Comparison of ENCODE assay signal across 27 cellular contexts in genomic region chr16:54780266-54780665, GRCh38.
"Had no signal": no experiment of that assay in that cellular context is flagged by ENCODE, and none has a peak within 500 bp of the region (broad histone marks: within the 10 kb centered on the region; RNA-seq: fewer than 3 reads in every experiment).

No MANE protein-coding gene starts in this region.

- H3K27me3 Mint-ChIP-seq: stimulated activated naive CD8-positive, alpha-beta T cell treated with anti-CD3 and anti-CD28 coated beads, Interleukin-15, amount 100 ng/mL, for 72 hours had no signal

- H3K27me3 ChIP-seq: heart left ventricle, hepatocyte, sigmoid colon, thyroid gland, vagina had no signal

- ATAC-seq: esophagus mucosa; heart left ventricle; left lobe of liver; mucosa of descending colon; naive thymus-derived CD4-positive, alpha-beta T cell; psoas muscle; right cardiac atrium; stimulated activated naive CD8-positive, alpha-beta T cell treated with anti-CD3 and anti-CD28 coated beads, Interleukin-15, amount 100 ng/mL, for 72 hours had no signal

- H3K4me1 ChIP-seq: heart left ventricle, psoas muscle, sigmoid colon, thyroid gland, vagina had no signal

- H3K4me3 Mint-ChIP-seq: mesothelial cell of epicardium; naive thymus-derived CD4-positive, alpha-beta T cell; nephron progenitor cell; stimulated activated naive CD8-positive, alpha-beta T cell treated with anti-CD3 and anti-CD28 coated beads, Interleukin-15, amount 100 ng/mL, for 72 hours had no signal

- H3K27ac Mint-ChIP-seq: mesothelial cell of epicardium; naive thymus-derived CD4-positive, alpha-beta T cell; nephron progenitor cell; stimulated activated naive CD8-positive, alpha-beta T cell treated with anti-CD3 and anti-CD28 coated beads, Interleukin-15, amount 100 ng/mL, for 72 hours had no signal

- H3K9me3 ChIP-seq: mucosa of descending colon, psoas muscle, thyroid gland, vagina had no signal

- DNase-seq: dorsolateral prefrontal cortex; effector CD4-positive, alpha-beta T cell; heart left ventricle; kidney; mesenchymal stem cell; mucosa of descending colon; naive thymus-derived CD4-positive, alpha-beta T cell; nephron progenitor cell; nucleus accumbens; posterior cingulate gyrus; psoas muscle; right cardiac atrium; sigmoid colon; stimulated activated CD4-positive, alpha-beta T cell treated with anti-CD3 and anti-CD28 coated beads, Interleukin-15, amount 100 ng/mL, for 24 hours; stimulated activated CD4-positive, alpha-beta T cell treated with anti-CD3 and anti-CD28 coated beads, Interleukin-2, amount 100 ng/mL, for 48 hours; stimulated activated naive CD4-positive, alpha-beta T cell; stimulated activated naive CD8-positive, alpha-beta T cell treated with anti-CD3 and anti-CD28 coated beads, Interleukin-15, amount 100 ng/mL, for 72 hours; thyroid gland; trophoblast cell had no signal

- H3K36me3 ChIP-seq: heart left ventricle, sigmoid colon, thyroid gland, vagina had no signal

- H3K27ac ChIP-seq: dorsolateral prefrontal cortex, epithelial cell of prostate, heart left ventricle, hepatocyte, psoas muscle, sigmoid colon, skin epidermis, thyroid gland, vagina had no signal

- H3K4me1 Mint-ChIP-seq: mesothelial cell of epicardium; naive thymus-derived CD4-positive, alpha-beta T cell; nephron progenitor cell; stimulated activated naive CD8-positive, alpha-beta T cell treated with anti-CD3 and anti-CD28 coated beads, Interleukin-15, amount 100 ng/mL, for 72 hours had no signal

- H3K4me3 ChIP-seq: dorsolateral prefrontal cortex, heart left ventricle, hepatocyte, lung, mucosa of descending colon, psoas muscle, sigmoid colon, skin epidermis, thyroid gland, vagina had no signal
